Comparison of ENCODE assay signal across 29 cellular contexts in the genomic region with DNA sequence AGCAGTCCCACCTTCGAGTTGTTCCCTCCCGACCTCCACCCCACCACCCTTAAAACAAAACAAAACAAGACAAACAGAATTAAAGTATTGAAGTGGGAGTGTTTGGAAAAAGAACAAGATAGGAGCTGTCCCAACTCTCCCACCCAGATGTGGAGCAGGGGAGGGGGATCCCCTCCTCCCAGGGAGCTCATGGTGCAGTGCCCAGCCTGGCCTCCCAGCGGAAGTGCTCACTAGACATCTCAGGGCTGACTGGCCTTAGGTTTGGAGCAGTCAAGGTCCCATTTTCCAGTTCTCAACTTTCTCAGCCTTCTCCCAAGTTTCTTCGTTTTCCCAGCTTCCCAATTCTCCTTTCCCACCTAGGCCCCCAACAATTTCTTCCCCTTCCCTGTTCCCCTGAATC. TPM values are rescaled to one million over a fixed set of nuclear protein-coding genes. Genes with fewer than 3 reads are reported as not detected.
"Had no signal": no experiment of that assay in that cellular context is flagged by ENCODE, and none has a peak within 500 bp of the region (broad histone marks: within the 10 kb centered on the region; RNA-seq: fewer than 3 reads in every experiment).

No MANE protein-coding gene starts in this region.

- H3K4me3 ChIP-seq: cardiac muscle cell, MG63, SJCRH30 had no signal

- DNase-seq: activated CD4-positive, alpha-beta T cell treated with anti-CD3 and anti-CD28 coated beads for 48 hours; activated CD4-positive, alpha-beta T cell treated with anti-CD3 and anti-CD28 coated beads, Interleukin-2, amount 50 U/mL, for 4 hours; activated CD4-positive, CD25-positive, alpha-beta regulatory T cell treated with anti-CD3 and anti-CD28 coated beads, Interleukin-2, amount 50 U/mL, for 72 hours; activated CD8-positive, alpha-beta memory T cell treated with anti-CD3 and anti-CD28 coated beads, Interleukin-2, amount 10 ng/mL, durations not matched to agents 7 days and 5 days; activated effector memory CD4-positive, alpha-beta T cell treated with Interleukin-2 at 50 U/mL for 16 hours; activated naive CD4-positive, alpha-beta T cell; activated T-cell treated with anti-CD3 and anti-CD28 coated beads, Interleukin-2, amount 50 U/mL, for 24 hours; amygdala; MG63; MV-4-11; NCI-H1092 treated with DMSO at 0.1 percent for 48 hours; NCI-H1417 treated with DMSO at 0.1 percent for 48 hours; NCI-H1694; NCI-H2029; NCI-H345; NCI-H510A; NCI-H526 treated with DMSO at 0.1 percent for 48 hours; NCI-H82; OCI-M1; Right ventricle myocardium superior; SJCRH30 had no signal

- H3K27ac ChIP-seq: cardiac muscle cell, KMS-11, RWPE1, SJCRH30 had no signal

- H3K9me3 Mint-ChIP-seq: activated naive CD4-positive, alpha-beta T cell treated with anti-CD3 and anti-CD28 coated beads, Interleukin-2, amount 50 U/mL, for 24 hours; activated T-cell treated with anti-CD3 and anti-CD28 coated beads, Interleukin-2, amount 50 U/mL, for 24 hours; activated T-helper 1 cell treated with anti-CD3 and anti-CD28 coated beads, Interleukin-12 subunit alpha, Interleukin-12 subunit beta, Interleukin-2, Interleukin-4 antibody, amounts not matched to agents 30 ng/mL and 10 ng/mL and 1 ng/mL, durations not matched to agents 14 hours and 24 hours and 36 hours; brain; T-helper 1 cell treated with Interleukin-12 subunit alpha and Interleukin-12 subunit beta and Interleukin-4 antibody, amounts not matched to agents 30 μg/mL and 1 μg/mL, for 36 hours had no signal

- H3K4me3 Mint-ChIP-seq: activated CD8-positive, alpha-beta memory T cell treated with anti-CD3 and anti-CD28 coated beads, Interleukin-2, amount 10 ng/mL, durations not matched to agents 7 days and 5 days; activated naive CD4-positive, alpha-beta T cell treated with anti-CD3 and anti-CD28 coated beads, Interleukin-2, amount 50 U/mL, for 24 hours; activated T-cell treated with anti-CD3 and anti-CD28 coated beads, Interleukin-2, amount 50 U/mL, for 24 hours; activated T-helper 1 cell treated with anti-CD3 and anti-CD28 coated beads, Interleukin-12 subunit alpha, Interleukin-12 subunit beta, Interleukin-2, Interleukin-4 antibody, amounts not matched to agents 30 ng/mL and 10 ng/mL and 1 ng/mL, durations not matched to agents 14 hours and 24 hours and 36 hours; brain; T-helper 1 cell treated with Interleukin-12 subunit alpha and Interleukin-12 subunit beta and Interleukin-4 antibody, amounts not matched to agents 30 μg/mL and 1 μg/mL, for 36 hours had no signal

- ATAC-seq: activated CD8-positive, alpha-beta memory T cell treated with anti-CD3 and anti-CD28 coated beads, Interleukin-2, amount 10 ng/mL, durations not matched to agents 7 days and 5 days had no signal

- H3K27me3 ChIP-seq: cardiac muscle cell, MG63 had no signal

- H3K27ac Mint-ChIP-seq: activated CD8-positive, alpha-beta memory T cell treated with anti-CD3 and anti-CD28 coated beads, Interleukin-2, amount 10 ng/mL, durations not matched to agents 7 days and 5 days; activated naive CD4-positive, alpha-beta T cell treated with anti-CD3 and anti-CD28 coated beads, Interleukin-2, amount 50 U/mL, for 24 hours; activated T-cell treated with anti-CD3 and anti-CD28 coated beads, Interleukin-2, amount 50 U/mL, for 24 hours; activated T-helper 1 cell treated with anti-CD3 and anti-CD28 coated beads, Interleukin-12 subunit alpha, Interleukin-12 subunit beta, Interleukin-2, Interleukin-4 antibody, amounts not matched to agents 30 ng/mL and 10 ng/mL and 1 ng/mL, durations not matched to agents 14 hours and 24 hours and 36 hours; T-helper 1 cell treated with Interleukin-12 subunit alpha and Interleukin-12 subunit beta and Interleukin-4 antibody, amounts not matched to agents 30 μg/mL and 1 μg/mL, for 36 hours had no signal

- FAIRE-seq: astrocyte had no signal

- H3K36me3 ChIP-seq: cardiac muscle cell, MG63, SJCRH30 had no signal

- H3K9me3 ChIP-seq: MG63, SJCRH30 had no signal

- H3K4me2 ChIP-seq: KMS-11 had no signal

- H3K9ac ChIP-seq: KMS-11 had no signal

- H3K36me3 Mint-ChIP-seq: activated CD8-positive, alpha-beta memory T cell treated with anti-CD3 and anti-CD28 coated beads, Interleukin-2, amount 10 ng/mL, durations not matched to agents 7 days and 5 days; activated naive CD4-positive, alpha-beta T cell treated with anti-CD3 and anti-CD28 coated beads, Interleukin-2, amount 50 U/mL, for 24 hours; brain had no signal

RNA-seq across cellular contexts. Expression of a gene that starts 2.9 kb away (rescaled TPM):
- total RNA-seq: activated CD8-positive, alpha-beta memory T cell treated with anti-CD3 and anti-CD28 coated beads, Interleukin-2, amount 10 ng/mL, durations not matched to agents 7 days and 5 days; activated T-helper 1 cell treated with anti-CD3 and anti-CD28 coated beads, Interleukin-12 subunit alpha, Interleukin-12 subunit beta, Interleukin-2, Interleukin-4 antibody, amounts not matched to agents 30 ng/mL and 10 ng/mL and 1 ng/mL, durations not matched to agents 14 hours and 24 hours and 36 hours; astrocyte; Right ventricle myocardium superior; SJCRH30 had no signal
